ENCODE assay signal across 24 cellular contexts in the genomic region with DNA sequence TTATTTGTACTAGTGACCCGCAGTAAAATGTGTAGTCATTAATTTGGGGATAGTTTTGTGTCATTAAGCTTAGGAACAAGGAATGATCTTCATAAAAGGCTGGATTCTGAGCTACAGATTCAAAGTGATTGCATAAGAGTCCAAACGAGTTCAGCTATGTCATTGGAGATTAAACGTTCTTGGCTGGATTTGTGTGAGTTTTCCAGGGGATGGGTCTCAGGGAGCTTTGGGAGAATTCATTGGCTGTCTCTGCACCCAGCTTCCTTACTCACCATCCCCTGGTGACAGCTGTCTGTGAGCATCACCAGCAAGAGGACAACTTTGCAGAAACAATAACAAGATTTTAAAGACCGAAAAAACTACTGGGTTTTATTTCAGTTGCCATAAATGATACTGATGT.
DNase-seq lines count a peak whose midpoint lies in the region; ATAC-seq and TF ChIP-seq lines count a peak whose summit lies in the region.
"Had no signal": no experiment of that assay in that cellular context is flagged by ENCODE, and none has a peak within 500 bp of the region (broad histone marks: within the 10 kb centered on the region; RNA-seq: fewer than 3 reads in every experiment).

No MANE protein-coding gene starts in this region.

- H3K4me1 Mint-ChIP-seq in activated CD4-positive, alpha-beta memory T cell treated with anti-CD3 and anti-CD28 coated beads for 36 hours (ENCODE audit: low read depth), result peaks cover 4% of the 10 kb centered on the region
- H3K4me1 Mint-ChIP-seq in activated CD8-positive, alpha-beta memory T cell treated with anti-CD3 and anti-CD28 coated beads, Interleukin-2, amount 10 ng/mL, durations not matched to agents 7 days and 5 days, result peaks cover 11% of the 10 kb centered on the region

- peaks cover 8% of the 10 kb centered on the region for H3K36me3 Mint-ChIP-seq in activated CD4-positive, alpha-beta memory T cell treated with anti-CD3 and anti-CD28 coated beads for 36 hours
- H3K36me3 Mint-ChIP-seq in activated CD8-positive, alpha-beta memory T cell treated with anti-CD3 and anti-CD28 coated beads, Interleukin-2, amount 10 ng/mL, durations not matched to agents 7 days and 5 days, result no peaks in the 10 kb centered on the region

- peak; percentile 52 for ATAC-seq in omental fat pad (ENCODE audit: low FRiP score)
- no peak for ATAC-seq in activated CD8-positive, alpha-beta memory T cell treated with anti-CD3 and anti-CD28 coated beads, Interleukin-2, amount 10 ng/mL, durations not matched to agents 7 days and 5 days
- no peak for ATAC-seq in HG03439 (IDR thresholded peaks at IDR 0.05; ENCODE audit: unreplicated experiment)
- ATAC-seq: activated naive CD8-positive, alpha-beta T cell treated with anti-CD3 and anti-CD28 coated beads, Interleukin-2, amount 50 U/mL, for 24 hours; left colon had no signal

- H3K27ac Mint-ChIP-seq in activated CD4-positive, alpha-beta memory T cell treated with anti-CD3 and anti-CD28 coated beads for 36 hours, result no peak overlapping the region
- no peak overlapping the region for H3K27ac Mint-ChIP-seq in activated CD8-positive, alpha-beta memory T cell treated with anti-CD3 and anti-CD28 coated beads, Interleukin-2, amount 10 ng/mL, durations not matched to agents 7 days and 5 days
- H3K27ac Mint-ChIP-seq: activated CD4-positive, alpha-beta T cell treated with anti-CD3 and anti-CD28 coated beads, Interleukin-2, amount 10 ng/mL, durations not matched to agents 24 days and 14 days; activated naive CD8-positive, alpha-beta T cell treated with anti-CD3 and anti-CD28 coated beads, Interleukin-2, amount 50 U/mL, for 24 hours; HFFc6; T-helper 1 cell treated with Interleukin-12 subunit alpha and Interleukin-12 subunit beta and Interleukin-4 antibody, amounts not matched to agents 30 μg/mL and 1 μg/mL, for 36 hours had no signal

- no peak for DNase-seq in coronary artery (ENCODE audit: low spot score)
- no peak for DNase-seq in left ventricle myocardium inferior
- DNase-seq in omental fat pad (ENCODE audit: low spot score), result no peak
- DNase-seq in tibial artery, result no peak
- no peak for DNase-seq in activated CD4-positive, alpha-beta memory T cell treated with anti-CD3 and anti-CD28 coated beads for 36 hours
- no peak for DNase-seq in T-helper 1 cell
- DNase-seq in activated CD8-positive, alpha-beta memory T cell treated with anti-CD3 and anti-CD28 coated beads, Interleukin-2, amount 10 ng/mL, durations not matched to agents 7 days and 5 days, result no peak
- DNase-seq: activated CD4-positive, alpha-beta T cell treated with anti-CD3 and anti-CD28 coated beads, Interleukin-2, amount 10 ng/mL, durations not matched to agents 24 days and 14 days; activated CD8-positive, alpha-beta memory T cell treated with anti-CD3 and anti-CD28 coated beads, Interleukin-2, amount 50 U/mL, for 4 hours; activated effector memory CD4-positive, alpha-beta T cell treated with Interleukin-2 at 50 U/mL for 16 hours; activated naive CD8-positive, alpha-beta T cell treated with anti-CD3 and anti-CD28 coated beads, Interleukin-2, amount 50 U/mL, for 24 hours; CD4-positive, CD25-positive, alpha-beta regulatory T cell; HFFc6; left colon; MM.1S; NCI-H1694; PC-9; testis had no signal

- H3K4me3 ChIP-seq in coronary artery (no peak overlapping the region), left ventricle myocardium inferior (no peak overlapping the region), tibial artery (no peak overlapping the region)
- H3K4me3 ChIP-seq: PC-9, SJSA1, testis had no signal

- POLR2A ChIA-PET in activated CD4-positive, alpha-beta memory T cell treated with anti-CD3 and anti-CD28 coated beads for 36 hours (lab: Charles Lee), result no interaction called here

- H3K9me3 ChIP-seq in left ventricle myocardium inferior (replicated peaks) (no peaks in the 10 kb centered on the region), tibial artery (no peaks in the 10 kb centered on the region)
- H3K9me3 ChIP-seq: neutrophil, SJSA1, testis had no signal

- TF ChIP-seq CTCF in coronary artery (IDR thresholded peaks at IDR 0.05) (no peak), left ventricle myocardium inferior (IDR thresholded peaks at IDR 0.05; ENCODE audit: borderline replicate concordance) (no peak), omental fat pad (IDR thresholded peaks at IDR 0.05) (no peak), tibial artery (IDR thresholded peaks at IDR 0.05) (no peak)

- H3K27me3 ChIP-seq in left ventricle myocardium inferior (ENCODE audit: low read depth) (no peaks in the 10 kb centered on the region), tibial artery (no peaks in the 10 kb centered on the region)
- H3K27me3 ChIP-seq: neutrophil, SJSA1, testis had no signal

- CTCF ChIA-PET in activated CD4-positive, alpha-beta memory T cell treated with anti-CD3 and anti-CD28 coated beads for 36 hours (lab: Charles Lee), result no interaction called here
- CTCF ChIA-PET in activated CD8-positive, alpha-beta memory T cell treated with anti-CD3 and anti-CD28 coated beads, Interleukin-2, amount 10 ng/mL, durations not matched to agents 7 days and 5 days (lab: Charles Lee), result no interaction called here

- H3K4me1 ChIP-seq in left ventricle myocardium inferior, result peaks cover 85% of the 10 kb centered on the region
- H3K4me1 ChIP-seq in tibial artery, result peaks cover 0 to 89% (median 46%) of the 10 kb centered on the region in 4 donors

- H3K9me3 Mint-ChIP-seq in activated CD4-positive, alpha-beta memory T cell treated with anti-CD3 and anti-CD28 coated beads for 36 hours, result no peaks in the 10 kb centered on the region
- H3K9me3 Mint-ChIP-seq in activated CD8-positive, alpha-beta memory T cell treated with anti-CD3 and anti-CD28 coated beads, Interleukin-2, amount 10 ng/mL, durations not matched to agents 7 days and 5 days (ENCODE audit: low read depth), result no peaks in the 10 kb centered on the region
- H3K9me3 Mint-ChIP-seq: activated CD4-positive, alpha-beta T cell treated with anti-CD3 and anti-CD28 coated beads, Interleukin-2, amount 10 ng/mL, durations not matched to agents 24 days and 14 days; activated naive CD8-positive, alpha-beta T cell treated with anti-CD3 and anti-CD28 coated beads, Interleukin-2, amount 50 U/mL, for 24 hours; CD4-positive, CD25-positive, alpha-beta regulatory T cell; HFFc6; T-helper 1 cell treated with Interleukin-12 subunit alpha and Interleukin-12 subunit beta and Interleukin-4 antibody, amounts not matched to agents 30 μg/mL and 1 μg/mL, for 36 hours had no signal

- no peak overlapping the region for H3K4me3 Mint-ChIP-seq in activated CD4-positive, alpha-beta memory T cell treated with anti-CD3 and anti-CD28 coated beads for 36 hours
- no peak overlapping the region for H3K4me3 Mint-ChIP-seq in activated CD8-positive, alpha-beta memory T cell treated with anti-CD3 and anti-CD28 coated beads, Interleukin-2, amount 10 ng/mL, durations not matched to agents 7 days and 5 days
- H3K4me3 Mint-ChIP-seq: activated CD4-positive, alpha-beta T cell treated with anti-CD3 and anti-CD28 coated beads, Interleukin-2, amount 10 ng/mL, durations not matched to agents 24 days and 14 days; activated naive CD8-positive, alpha-beta T cell treated with anti-CD3 and anti-CD28 coated beads, Interleukin-2, amount 50 U/mL, for 24 hours; CD4-positive, CD25-positive, alpha-beta regulatory T cell; HFFc6; T-helper 1 cell treated with Interleukin-12 subunit alpha and Interleukin-12 subunit beta and Interleukin-4 antibody, amounts not matched to agents 30 μg/mL and 1 μg/mL, for 36 hours had no signal

- H3K27me3 Mint-ChIP-seq in activated CD4-positive, alpha-beta memory T cell treated with anti-CD3 and anti-CD28 coated beads for 36 hours, result no peaks in the 10 kb centered on the region
- no peaks in the 10 kb centered on the region for H3K27me3 Mint-ChIP-seq in activated CD8-positive, alpha-beta memory T cell treated with anti-CD3 and anti-CD28 coated beads, Interleukin-2, amount 10 ng/mL, durations not matched to agents 7 days and 5 days
- H3K27me3 Mint-ChIP-seq: activated CD4-positive, alpha-beta T cell treated with anti-CD3 and anti-CD28 coated beads, Interleukin-2, amount 10 ng/mL, durations not matched to agents 24 days and 14 days; activated naive CD8-positive, alpha-beta T cell treated with anti-CD3 and anti-CD28 coated beads, Interleukin-2, amount 50 U/mL, for 24 hours; CD4-positive, CD25-positive, alpha-beta regulatory T cell had no signal

- intact Hi-C loops in left ventricle myocardium inferior (cut with micrococcal nuclease) (no loop called here), tibial artery (cut with DNase I; ENCODE audit: low total_unique reads) (no loop called here)
- intact Hi-C loops in activated CD4-positive, alpha-beta memory T cell treated with anti-CD3 and anti-CD28 coated beads for 36 hours (cut with micrococcal nuclease), result no loop called here

- H3K27ac ChIP-seq in coronary artery (peak overlapping the region; percentile 12 to 74), left ventricle myocardium inferior (replicated peaks) (peak overlapping the region; percentile 87), tibial artery (peak overlapping the region; percentile 66 to 68)
- H3K27ac ChIP-seq: epithelial cell of prostate, HL-60, neutrophil, PC-9, SJSA1, testis had no signal

- H3K36me3 ChIP-seq in left ventricle myocardium inferior (peaks cover 7% of the 10 kb centered on the region), tibial artery (peaks cover 0 to 8% (median 4%) of the 10 kb centered on the region in 3 donors)
- H3K36me3 ChIP-seq: neutrophil, SJSA1 had no signal
